In the genomic region with DNA sequence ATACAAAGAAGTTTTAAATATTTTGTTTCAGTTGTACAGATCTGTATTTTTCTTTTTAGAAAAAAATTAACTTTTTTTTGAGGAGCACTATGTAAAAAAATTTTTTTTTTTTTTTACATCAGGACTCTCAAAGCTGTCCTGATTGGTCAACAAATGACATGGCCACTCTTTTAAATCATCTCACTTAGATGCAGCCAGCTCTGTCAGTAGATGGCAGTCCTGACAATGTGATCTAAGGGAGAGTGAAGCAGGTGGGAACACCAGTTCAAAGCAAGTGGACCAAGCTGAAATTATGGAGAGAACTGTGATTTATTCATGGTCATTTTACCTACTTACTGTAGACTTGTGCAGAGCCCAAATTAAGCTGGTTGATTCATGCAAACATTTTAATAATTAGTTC, we compare ENCODE assay signal across 8 cellular contexts.
DNase-seq lines count a peak whose midpoint lies in the region; ATAC-seq and TF ChIP-seq lines count a peak whose summit lies in the region.

No MANE protein-coding gene starts in this region.

- ATAC-seq in GM18498 (IDR thresholded peaks at IDR 0.05; ENCODE audit: unreplicated experiment) (peak; percentile 87), HG02870 (IDR thresholded peaks at IDR 0.05; ENCODE audit: unreplicated experiment) (peak; percentile 90)

- H3K4me3 ChIP-seq in AG10803 (ENCODE audit: low read length) = no peak overlapping the region
- H3K4me3 ChIP-seq in retinal pigment epithelial cell (ENCODE audit: low read length) = no peak overlapping the region

- DNase-seq in AG10803 (ENCODE audit: low read depth) (peak; percentile 22), NCI-H345 (lab: John Stamatoyannopoulos, UW) (peak; percentile 40), dermis blood vessel endothelial cell (peak; percentile 89), retinal pigment epithelial cell (ENCODE audit: low read depth) (no peak), NCI-H1436 treated with DMSO at 0.1 percent for 48 hours (lab: John Stamatoyannopoulos, UW) (no peak)
- no peak for DNase-seq in activated effector memory CD4-positive, alpha-beta T cell treated with anti-CD3 and anti-CD28 coated beads, Interleukin-2, amount 50 U/mL, for 16 hours

- no peak for TF ChIP-seq CTCF in AG10803 (conservative IDR thresholded peaks at IDR 0.05; ENCODE audit: low read length)
- TF ChIP-seq CTCF in retinal pigment epithelial cell (conservative IDR thresholded peaks at IDR 0.05; ENCODE audit: low read depth, low read length) = peak; percentile 45

Comparison
In these comparisons a context has a peak if more than half of its experiments do, and no peak if none do; other contexts are left out.
1. DNase-seq: peak in AG10803 (single experiment), NCI-H345 (single experiment) and dermis blood vessel endothelial cell (single experiment); none in retinal pigment epithelial cell (single experiment), activated effector memory CD4-positive, alpha-beta T cell treated with anti-CD3 and anti-CD28 coated beads, Interleukin-2, amount 50 U/mL, for 16 hours (single experiment) and NCI-H1436 treated with DMSO at 0.1 percent for 48 hours (single experiment).